Comparison of ENCODE assay signal across 22 cellular contexts in genomic region chr3:94431831-94432230, GRCh38.
DNase-seq lines count a peak whose midpoint lies in the region; ATAC-seq, FAIRE-seq and TF ChIP-seq lines count a peak whose summit lies in the region.
"Had no signal": no experiment of that assay in that cellular context is flagged by ENCODE, and none has a peak within 500 bp of the region (broad histone marks: within the 10 kb centered on the region; RNA-seq: fewer than 3 reads in every experiment).

No MANE protein-coding gene starts in this region.

- H2BK15ac ChIP-seq in H1 (ENCODE audit: low read length) = no peak overlapping the region
- no peak overlapping the region for H2BK15ac ChIP-seq in mesendoderm (replicated peaks; ENCODE audit: low read depth)

- DNase-seq in HFFc6 (peak; percentile 4), H1 (ENCODE audit: low read depth in 1 of 2, low spot score in 2 of 2) (no peak), mesendoderm (no peak), dedifferentiated amniotic fluid mesenchymal stem cell (ENCODE audit: extremely low spot score) (no peak), GM03348 (ENCODE audit: low spot score) (no peak), lower lobe of right lung (no peak)
- DNase-seq in activated CD8-positive, alpha-beta memory T cell treated with anti-CD3 and anti-CD28 coated beads, Interleukin-2, amount 50 U/mL, for 48 hours = no peak
- DNase-seq: AML-193, COR-L47, DMS79, GOT3, MG63, NCI-H1417, NCI-H187, NCI-H446 treated with DMSO at 0.1 percent for 48 hours, NCI-H526 treated with DMSO at 0.1 percent for 48 hours, OCI-M1, Right ventricle myocardium superior, SW 1271 had no signal

- H4K5ac ChIP-seq in H1 (ENCODE audit: insufficient read length, low read depth, low read length) (no peak overlapping the region), mesendoderm (ENCODE audit: low read length) (no peak overlapping the region)

- intact Hi-C loops in lower lobe of right lung (cut with DNase I) = no loop called here

- H2BK20ac ChIP-seq in H1 (ENCODE audit: low read length) = no peak overlapping the region

- no peak overlapping the region for H3K4me3 Mint-ChIP-seq in HFFc6
- H3K4me3 Mint-ChIP-seq: CD14-positive monocyte had no signal

- no peak for ATAC-seq in lower lobe of right lung

- H2BK120ac ChIP-seq in H1 (replicated peaks; ENCODE audit: low read depth, low read length) = no peak overlapping the region
- H2BK120ac ChIP-seq in mesendoderm (ENCODE audit: low read depth, low read length) = no peak overlapping the region

- H3K27ac Mint-ChIP-seq in HFFc6 = no peak overlapping the region
- H3K27ac Mint-ChIP-seq: CD14-positive monocyte had no signal

- no peaks in the 10 kb centered on the region for H3K36me3 ChIP-seq in BLaER1 treated with 17β-estradiol and CSF1 and Interleukin-3, amounts not matched to agents 10 nM and 100 nM
- H3K36me3 ChIP-seq in H1 (ENCODE audit: control insufficient read depth in 2 of 4, insufficient read depth in 4 of 4, low read length in 3 of 4) = no peaks in the 10 kb centered on the region
- H3K36me3 ChIP-seq in mesendoderm (ENCODE audit: control insufficient read depth, insufficient read depth, low read length) = no peaks in the 10 kb centered on the region
- no peaks in the 10 kb centered on the region for H3K36me3 ChIP-seq in lower lobe of right lung
- H3K36me3 ChIP-seq: MG63 had no signal

- no peak overlapping the region for H4K91ac ChIP-seq in H1 (replicated peaks; ENCODE audit: insufficient read length, low read length)

- H2AK5ac ChIP-seq in H1 (ENCODE audit: low read depth, low read length) (no peak overlapping the region), mesendoderm (ENCODE audit: low read length) (no peak overlapping the region)

- no peaks in the 10 kb centered on the region for H4K20me1 ChIP-seq in BLaER1 treated with 17β-estradiol and CSF1 and Interleukin-3, amounts not matched to agents 10 nM and 100 nM
- no peaks in the 10 kb centered on the region for H4K20me1 ChIP-seq in H1 (replicated peaks in 1 of 2; ENCODE audit: control insufficient read depth in 1 of 2, insufficient read depth in 2 of 2, low read length in 2 of 2)

- no peak overlapping the region for H3K4me3 ChIP-seq in BLaER1 treated with 17β-estradiol and CSF1 and Interleukin-3, amounts not matched to agents 10 nM and 100 nM
- H3K4me3 ChIP-seq in H1 (ENCODE audit: extremely low read depth in 1 of 4, insufficient read depth in 2 of 4, low read depth in 3 of 4, low read length in 4 of 4) = no peak overlapping the region
- no peak overlapping the region for H3K4me3 ChIP-seq in mesendoderm (ENCODE audit: low read length)
- no peak overlapping the region for H3K4me3 ChIP-seq in lower lobe of right lung
- H3K4me3 ChIP-seq: MG63 had no signal

- H3K4me1 Mint-ChIP-seq in HFFc6 (ENCODE audit: low read depth) = peaks cover 10% of the 10 kb centered on the region
- H3K4me1 Mint-ChIP-seq: CD14-positive monocyte had no signal

- H3K4me1 ChIP-seq in BLaER1 treated with 17β-estradiol and CSF1 and Interleukin-3, amounts not matched to agents 10 nM and 100 nM = peaks cover 0 to 16% (median 2%) of the 10 kb centered on the region in 10 experiments; a peak in 7 of 20 replicates
- no peaks in the 10 kb centered on the region for H3K4me1 ChIP-seq in H1 (replicated peaks in 1 of 4; ENCODE audit: control insufficient read depth in 3 of 4, insufficient read depth in 4 of 4, low read length in 3 of 4)
- no peaks in the 10 kb centered on the region for H3K4me1 ChIP-seq in mesendoderm (ENCODE audit: control insufficient read depth, low read depth, low read length)
- H3K4me1 ChIP-seq in lower lobe of right lung = no peaks in the 10 kb centered on the region

- H2AFZ ChIP-seq in H1 (ENCODE audit: low read length) = peak overlapping the region; percentile 1; the same call in 1 of the 2 replicates

- peak overlapping the region in 7 of 11 experiments; percentile 5 to 50 (median 43); a peak in 10 of 22 replicates for H3K4me2 ChIP-seq in BLaER1 treated with 17β-estradiol and CSF1 and Interleukin-3, amounts not matched to agents 10 nM and 100 nM
- H3K4me2 ChIP-seq in H1 (ENCODE audit: insufficient read depth in 1 of 2, low read depth in 2 of 2, low read length in 2 of 2) (no peak overlapping the region), mesendoderm (ENCODE audit: low read length) (no peak overlapping the region)

- TF ChIP-seq POLR2A in H1 (IDR thresholded peaks at IDR 0.05; ENCODE audit: control extremely low read depth in 1 of 2, low read depth in 2 of 2, low read length in 2 of 2) = no peak

- no peak overlapping the region for H3K9ac ChIP-seq in BLaER1 treated with 17β-estradiol and CSF1 and Interleukin-3, amounts not matched to agents 10 nM and 100 nM
- H3K9ac ChIP-seq in H1 (replicated peaks in 1 of 4; ENCODE audit: extremely low read depth in 1 of 4, low read depth in 3 of 4, low read length in 3 of 4) (no peak overlapping the region), mesendoderm (ENCODE audit: low read length) (no peak overlapping the region)

- no peak overlapping the region for H2BK5ac ChIP-seq in H1 (ENCODE audit: low read depth, low read length)
- no peak overlapping the region for H2BK5ac ChIP-seq in mesendoderm (ENCODE audit: low read length)

- POLR2A ChIA-PET in H1 (lab: Charles Lee; ENCODE audit: partially characterized antibody) = no interaction called here

- H4K8ac ChIP-seq in H1 (ENCODE audit: extremely low read depth, insufficient read depth, low read length) = no peak overlapping the region
- no peak overlapping the region for H4K8ac ChIP-seq in mesendoderm (ENCODE audit: low read depth, low read length)

- H3K27me3 ChIP-seq in BLaER1 treated with 17β-estradiol and CSF1 and Interleukin-3, amounts not matched to agents 10 nM and 100 nM = no peaks in the 10 kb centered on the region
- no peaks in the 10 kb centered on the region for H3K27me3 ChIP-seq in H1 (replicated peaks in 1 of 4; ENCODE audit: control insufficient read depth in 3 of 4, extremely low read depth in 1 of 4, insufficient read depth in 3 of 4, low read length in 3 of 4)
- H3K27me3 ChIP-seq in mesendoderm (ENCODE audit: insufficient read depth, low read length, poor library complexity) = no peaks in the 10 kb centered on the region
- H3K27me3 ChIP-seq in lower lobe of right lung (ENCODE audit: low read depth) = no peaks in the 10 kb centered on the region
- H3K27me3 ChIP-seq: MG63 had no signal

- no peak overlapping the region for H3K14ac ChIP-seq in H1 (ENCODE audit: insufficient read length)

- no peak for FAIRE-seq in H1 (lab: Jason Lieb, UNC)
- FAIRE-seq: GM12891 had no signal

- no peaks in the 10 kb centered on the region for H3K23me2 ChIP-seq in H1 (ENCODE audit: low read depth, low read length)

- H3K36me3 Mint-ChIP-seq in HFFc6 (ENCODE audit: low read depth) = no peaks in the 10 kb centered on the region
- H3K36me3 Mint-ChIP-seq: CD14-positive monocyte had no signal

- H3K56ac ChIP-seq in H1 (replicated peaks; ENCODE audit: insufficient read length, low read depth, low read length) = no peak overlapping the region
- no peak overlapping the region for H3K56ac ChIP-seq in mesendoderm (ENCODE audit: low read length)

- H3K79me1 ChIP-seq in H1 (ENCODE audit: low read depth, low read length) (no peaks in the 10 kb centered on the region), mesendoderm (ENCODE audit: low read length) (no peaks in the 10 kb centered on the region)

- H3K23ac ChIP-seq in H1 (ENCODE audit: insufficient read length) (no peak overlapping the region), mesendoderm (ENCODE audit: low read length) (no peak overlapping the region)

- no peak overlapping the region for H2BK12ac ChIP-seq in H1 (ENCODE audit: low read depth, low read length)

- no peak overlapping the region for H3K27ac ChIP-seq in BLaER1 treated with 17β-estradiol and CSF1 and Interleukin-3, amounts not matched to agents 10 nM and 100 nM
- H3K27ac ChIP-seq in H1 (ENCODE audit: low read depth, low read length) = no peak overlapping the region
- H3K27ac ChIP-seq in mesendoderm (ENCODE audit: low read depth, low read length) = no peak overlapping the region
- H3K27ac ChIP-seq in lower lobe of right lung = no peak overlapping the region

- CTCF ChIA-PET in H1 (lab: Charles Lee; ENCODE audit: partially characterized antibody) = interaction anchor here (0.8 kb wide), 1 partner anchor 7 kb away, joined by 4 read pairs; no protein-coding TSS in a partner anchor

- H3K18ac ChIP-seq in H1 (ENCODE audit: extremely low read depth, low read length) (no peak overlapping the region), mesendoderm (ENCODE audit: low read length) (peak overlapping the region; percentile 22)

- peaks cover 3 to 8% (median 5%) of the 10 kb centered on the region in 11 experiments; a peak in 15 of 22 replicates for H3K9me3 ChIP-seq in BLaER1 treated with 17β-estradiol and CSF1 and Interleukin-3, amounts not matched to agents 10 nM and 100 nM (replicated peaks in 1 of 11)
- peaks cover 0 to 4% of the 10 kb centered on the region in 2 experiments; a peak in 1 of 4 replicates for H3K9me3 ChIP-seq in H1 (ENCODE audit: insufficient read depth in 2 of 2, low read depth in 1 of 2, low read length in 1 of 2)
- H3K9me3 ChIP-seq in lower lobe of right lung = no peaks in the 10 kb centered on the region
- H3K9me3 ChIP-seq: MG63 had no signal

- H3K9me3 Mint-ChIP-seq in HFFc6 = peaks cover 1% of the 10 kb centered on the region; the same call in 1 of the 2 replicates

- no peak for TF ChIP-seq CTCF in HFFc6 (IDR thresholded peaks at IDR 0.05)
- no peak for TF ChIP-seq CTCF in H1 (IDR thresholded peaks at IDR 0.05; ENCODE audit: control extremely low read depth in 1 of 3, insufficient read depth in 1 of 3, low read depth in 1 of 3, low read length in 3 of 3)
- no peak for TF ChIP-seq CTCF in lower lobe of right lung (IDR thresholded peaks at IDR 0.05)

- H3K79me2 ChIP-seq in H1 (ENCODE audit: control insufficient read depth in 1 of 2, insufficient read depth in 2 of 2, low read length in 2 of 2) (no peaks in the 10 kb centered on the region), mesendoderm (ENCODE audit: control insufficient read depth, insufficient read depth, low read length) (no peaks in the 10 kb centered on the region)

- TF ChIP-seq EP300 in H1 (IDR thresholded peaks at IDR 0.05; ENCODE audit: borderline replicate concordance in 1 of 2, low read depth in 2 of 2, low read length in 2 of 2) = no peak

- 85% methylated on average over 3 of the region's 3 CpGs; no CpG with 5 or more reads in 1 of the 2 experiments for WGBS in H1 (ENCODE audit: extremely low coverage in 1 of 2, insufficient coverage in 1 of 2, insufficient read length in 1 of 2, insufficient replicate concordance in 2 of 2, low coverage in 1 of 2, low lambda C conversion rate in 2 of 2, missing lambda C conversion rate in 1 of 2), 2 experiments
- WGBS in mesendoderm (ENCODE audit: extremely low coverage, insufficient coverage, low lambda C conversion rate) = no CpG with 5 or more reads among the region's 3 CpGs

- H3K4ac ChIP-seq in H1 (replicated peaks; ENCODE audit: insufficient read length, low read depth, low read length) = no peak overlapping the region
- no peak overlapping the region for H3K4ac ChIP-seq in mesendoderm (ENCODE audit: low read depth, low read length)

- H3K27me3 Mint-ChIP-seq in HFFc6 (ENCODE audit: insufficient read depth) = no peaks in the 10 kb centered on the region; the same call in 1 of the 2 replicates

- no peak for TF ChIP-seq RAD21 in H1 (IDR thresholded peaks at IDR 0.05 in 1 of 2, conservative IDR thresholded peaks at IDR 0.05 in 1 of 2; ENCODE audit: low read depth in 2 of 2, low read length in 2 of 2)

TF ChIP-seq in H1, 55 proteins besides CTCF, POLR2A, EP300 and RAD21 (continues in another document):
- no peak for TF ChIP-seq TBP (IDR thresholded peaks at IDR 0.05; ENCODE audit: low read depth, low read length)

Comparison
In these comparisons a context has a peak if more than half of its experiments do, and no peak if none do; other contexts are left out.
1. H3K4me2 ChIP-seq: peak in BLaER1 treated with 17β-estradiol and CSF1 and Interleukin-3, amounts not matched to agents 10 nM and 100 nM (7 of 11); none in H1 (0 of 2) and mesendoderm (single experiment).